ENCODE assay signal across 8 cellular contexts in genomic region chr2:178413472-178414265, GRCh38. TPM values are rescaled to one million over a fixed set of nuclear protein-coding genes. Genes with fewer than 3 reads are reported as not detected.
DNase-seq lines count a peak whose midpoint lies in the region.

No MANE protein-coding gene starts in this region.

- DNase-seq in ELF-1 (ENCODE audit: low read depth, low spot score) (peak; percentile 93), H4 (ENCODE audit: low spot score) (peak; percentile 73), LHCN-M2 (ENCODE audit: low read depth) (peak; percentile 88), SJSA1 (ENCODE audit: low read depth in 1 of 2, low spot score in 2 of 2) (peak; percentile 83 to 95), globus pallidus (ENCODE audit: low spot score) (peak; percentile 50), nucleus accumbens (lab: John Stamatoyannopoulos, UW) (peak in 51 of 56 donors; percentile 3 to 79 (median 53)), superior temporal gyrus (ENCODE audit: extremely low spot score) (peak; percentile 64)
- peak; percentile 76 for DNase-seq in activated naive CD4-positive, alpha-beta T cell treated with anti-CD3 and anti-CD28 coated beads for 36 hours

- H3K4me1 ChIP-seq in SJSA1 (replicated peaks): peaks cover 14% of the 10 kb centered on the region

- peak overlapping the region; percentile 99 for H3K27ac ChIP-seq in SJSA1

- H3K27me3 ChIP-seq in SJSA1 (replicated peaks): no peaks in the 10 kb centered on the region

- peak overlapping the region; percentile 79 for H3K4me3 Mint-ChIP-seq in activated naive CD4-positive, alpha-beta T cell treated with anti-CD3 and anti-CD28 coated beads for 36 hours

- H3K9me3 Mint-ChIP-seq in activated naive CD4-positive, alpha-beta T cell treated with anti-CD3 and anti-CD28 coated beads for 36 hours: no peaks in the 10 kb centered on the region

- CTCF ChIA-PET in activated naive CD4-positive, alpha-beta T cell treated with anti-CD3 and anti-CD28 coated beads for 36 hours (lab: Charles Lee): interaction anchor here (0.6 to 5.8 kb wide), 12 partner anchors 8 to 302 kb away, joined by 3 to 59 read pairs (median 6); partner anchors contain the start of gene RBM45

- H3K27ac Mint-ChIP-seq in activated naive CD4-positive, alpha-beta T cell treated with anti-CD3 and anti-CD28 coated beads for 36 hours: peak overlapping the region; percentile 90

- H3K4me3 ChIP-seq in SJSA1: peak overlapping the region; percentile 64

- H3K36me3 Mint-ChIP-seq in activated naive CD4-positive, alpha-beta T cell treated with anti-CD3 and anti-CD28 coated beads for 36 hours (ENCODE audit: low read depth): no peaks in the 10 kb centered on the region

- H3K27me3 Mint-ChIP-seq in activated naive CD4-positive, alpha-beta T cell treated with anti-CD3 and anti-CD28 coated beads for 36 hours (ENCODE audit: low read depth): no peaks in the 10 kb centered on the region

- H3K4me1 Mint-ChIP-seq in activated naive CD4-positive, alpha-beta T cell treated with anti-CD3 and anti-CD28 coated beads for 36 hours (ENCODE audit: low read depth): peaks cover 12% of the 10 kb centered on the region

- intact Hi-C loops in activated naive CD4-positive, alpha-beta T cell treated with anti-CD3 and anti-CD28 coated beads for 36 hours (cut with micrococcal nuclease): loop anchor here (1.0 to 5.0 kb wide), 10 partner anchors 16 to 619 kb away; partner anchors contain the start of genes FKBP7, OSBPL6, PJVK and PRKRA

- no peaks in the 10 kb centered on the region for H3K9me3 ChIP-seq in SJSA1 (replicated peaks)

- H3K36me3 ChIP-seq in SJSA1: no peaks in the 10 kb centered on the region

RNA-seq across cellular contexts. Expression of gene PRKRA, which starts 37.3 kb away (rescaled TPM):
- 53.5 and 53.9 TPM in 2 replicates for total RNA-seq in H4 (2014; rRNA removed; shearing (Covaris generic))
- total RNA-seq in LHCN-M2 (2014; rRNA removed): 79.6 and 95.5 TPM in 2 replicates
- polyA plus RNA-seq in LHCN-M2 (2012): 43.0 TPM
- total RNA-seq in SJSA1 (2014; rRNA removed; shearing (Covaris generic)): 54.0 and 80.1 TPM in 2 replicates
- 10 to 100 TPM; 78.2 to 82.9 TPM for total RNA-seq in activated naive CD4-positive, alpha-beta T cell treated with anti-CD3 and anti-CD28 coated beads for 36 hours

RNA-seq across cellular contexts. Expression of gene PJVK, which starts 37.5 kb away (rescaled TPM):
- total RNA-seq in H4 (2014; rRNA removed; shearing (Covaris generic)): 1.1 and 2.5 TPM in 2 replicates
- total RNA-seq in LHCN-M2 (2014; rRNA removed): 1.1 and 2.1 TPM in 2 replicates
- 1.2 TPM for polyA plus RNA-seq in LHCN-M2 (2012)
- 0.03 and 0.08 TPM in 2 replicates for total RNA-seq in SJSA1 (2014; rRNA removed; shearing (Covaris generic))
- 1 to 10 TPM; 2.0 to 2.4 TPM for total RNA-seq in activated naive CD4-positive, alpha-beta T cell treated with anti-CD3 and anti-CD28 coated beads for 36 hours

Comparison
In these comparisons a context has a peak if more than half of its experiments do, and no peak if none do; other contexts are left out.
1. Peak in every context shown above with its lines: DNase-seq, H3K4me3 ChIP-seq and H3K27ac ChIP-seq.